ENCODE assay signal across 8 cellular contexts in the genomic region with DNA sequence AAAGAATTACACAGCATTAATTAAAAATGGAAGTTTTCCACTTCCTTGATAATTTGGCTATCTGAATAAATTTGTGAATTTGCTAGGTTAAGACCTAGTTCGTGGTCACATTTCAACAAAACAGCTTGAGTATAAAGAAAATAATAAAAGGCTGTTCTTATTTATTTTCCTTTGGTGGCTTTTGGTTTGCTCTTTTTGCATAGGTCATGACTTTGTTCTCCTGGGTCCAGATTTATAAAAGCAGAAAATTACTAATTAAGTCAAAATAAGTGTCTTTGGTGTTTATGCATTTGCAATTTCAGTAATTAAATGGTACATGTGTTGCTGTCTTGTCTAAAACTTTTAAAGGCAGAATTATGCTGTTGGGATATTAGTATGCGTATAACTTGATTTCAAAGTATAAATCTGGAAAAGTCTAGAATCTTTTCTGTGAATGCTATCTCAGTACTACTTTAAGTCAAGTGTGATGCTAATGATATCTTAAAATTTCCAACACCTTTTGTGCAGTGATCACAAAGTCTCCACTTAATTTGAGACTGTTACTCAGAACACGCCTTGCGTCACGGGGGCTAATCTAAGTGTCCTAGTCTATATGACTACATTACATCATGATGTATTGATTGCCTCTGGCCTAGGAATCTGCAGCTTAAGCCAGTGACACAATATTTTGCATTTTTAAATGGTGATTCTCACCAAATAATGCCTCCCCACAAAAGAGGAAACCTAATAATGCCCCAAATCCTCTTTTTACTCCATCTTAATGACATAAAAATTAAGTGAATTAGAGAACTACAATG. TPM values are rescaled to one million over a fixed set of nuclear protein-coding genes. Genes with fewer than 3 reads are reported as not detected.
DNase-seq lines count a peak whose midpoint lies in the region; ATAC-seq lines count a peak whose summit lies in the region.

No MANE protein-coding gene starts in this region.

- no peaks in the 10 kb centered on the region for H3K27me3 ChIP-seq in mucosa of rectum (ENCODE audit: control insufficient read depth in 2 of 2, insufficient read depth in 2 of 2, low read length in 2 of 2)

- peaks cover 2 to 3% of the 10 kb centered on the region in 2 donors for H3K36me3 ChIP-seq in mucosa of rectum (ENCODE audit: control insufficient read depth in 2 of 2, insufficient read depth in 2 of 2, low read length in 2 of 2)

- no peaks in the 10 kb centered on the region for H3K9me3 ChIP-seq in mucosa of rectum (ENCODE audit: control insufficient read depth in 2 of 2, low read length in 2 of 2)

- ATAC-seq in GM18870 (IDR thresholded peaks at IDR 0.05; ENCODE audit: unreplicated experiment) (no peak), GM18861 (IDR thresholded peaks at IDR 0.05; ENCODE audit: unreplicated experiment) (no peak)

- H3K27ac ChIP-seq in mucosa of rectum (ENCODE audit: low read depth in 2 of 2, low read length in 2 of 2), result no peak overlapping the region

- peak overlapping the region; percentile 19 to 77 for H3K9ac ChIP-seq in mucosa of rectum (ENCODE audit: low read depth in 1 of 2, low read length in 2 of 2)

- H3K4me1 ChIP-seq in mucosa of rectum (ENCODE audit: control insufficient read depth in 2 of 2, insufficient read depth in 2 of 2, low read length in 2 of 2), result peaks cover 9 to 11% of the 10 kb centered on the region in 2 donors

- DNase-seq in CD1c-positive myeloid dendritic cell (ENCODE audit: extremely low spot score) (peak; percentile 67), amniotic epithelial cell (ENCODE audit: low read depth) (peak; percentile 35), SKM-1 (lab: John Stamatoyannopoulos, UW; ENCODE audit: unreplicated experiment) (no peak), NCI-H2029 (lab: John Stamatoyannopoulos, UW) (no peak)
- DNase-seq in Jurkat, Clone E6-1 (ENCODE audit: low read depth, low spot score), result no peak

- H3K4me3 ChIP-seq in Jurkat, Clone E6-1 (ENCODE audit: low read length), result peak overlapping the region; percentile 61
- peak overlapping the region; percentile 23 to 81 for H3K4me3 ChIP-seq in mucosa of rectum (ENCODE audit: low read length in 2 of 2)

RNA-seq across cellular contexts. Expression of a gene that starts 41.0 kb away (rescaled TPM):
- polyA plus RNA-seq in Jurkat, Clone E6-1 (2012; ENCODE audit: insufficient read depth, insufficient read length), result 1,642 TPM

RNA-seq across cellular contexts. Expression of a gene that starts 42.9 kb away (rescaled TPM):
- not detected for polyA plus RNA-seq in Jurkat, Clone E6-1 (2012; ENCODE audit: insufficient read depth, insufficient read length)

Comparison
In these comparisons a context has a peak if more than half of its experiments do, and no peak if none do; other contexts are left out.
1. DNase-seq: peak in CD1c-positive myeloid dendritic cell (single experiment) and amniotic epithelial cell (single experiment); none in Jurkat, Clone E6-1 (single experiment), SKM-1 (single experiment) and NCI-H2029 (single experiment).